ENCODE assay signal across 16 cellular contexts in genomic region chr5:111914957-111915356, GRCh38.
"Had no signal": no experiment of that assay in that cellular context is flagged by ENCODE, and none has a peak within 500 bp of the region (broad histone marks: within the 10 kb centered on the region; RNA-seq: fewer than 3 reads in every experiment).

No MANE protein-coding gene starts in this region.

- H3K27ac Mint-ChIP-seq: naive B cell; stimulated activated effector memory CD8-positive, alpha-beta T cell treated with anti-CD3 and anti-CD28 coated beads, Interleukin-12 subunit alpha, Interleukin-12 subunit beta, amount 100 ng/mL, for 72 hours had no signal

- H3K27me3 Mint-ChIP-seq: naive B cell had no signal

- H3K4me3 Mint-ChIP-seq: naive B cell; stimulated activated effector memory CD8-positive, alpha-beta T cell treated with anti-CD3 and anti-CD28 coated beads, Interleukin-12 subunit alpha, Interleukin-12 subunit beta, amount 100 ng/mL, for 72 hours had no signal

- H3K4me1 Mint-ChIP-seq: stimulated activated effector memory CD8-positive, alpha-beta T cell treated with anti-CD3 and anti-CD28 coated beads, Interleukin-12 subunit alpha, Interleukin-12 subunit beta, amount 100 ng/mL, for 72 hours had no signal

- H3K4me3 ChIP-seq: thoracic aorta had no signal

- H3K27ac ChIP-seq: neutrophil, thoracic aorta had no signal

- FAIRE-seq: endothelial cell of umbilical vein, frontal cortex had no signal

- H3K36me3 Mint-ChIP-seq: naive B cell; stimulated activated effector memory CD8-positive, alpha-beta T cell treated with anti-CD3 and anti-CD28 coated beads, Interleukin-12 subunit alpha, Interleukin-12 subunit beta, amount 100 ng/mL, for 72 hours had no signal

- H3K27me3 ChIP-seq: neutrophil had no signal

- ATAC-seq: left lobe of liver; stimulated activated effector memory CD8-positive, alpha-beta T cell treated with anti-CD3 and anti-CD28 coated beads, Interleukin-12 subunit alpha, Interleukin-12 subunit beta, amount 100 ng/mL, for 72 hours had no signal

- DNase-seq: activated CD4-positive, alpha-beta T cell treated with anti-CD3 and anti-CD28 coated beads, Interleukin-2, amount 50 U/mL, for 4 hours; activated CD4-positive, CD25-positive, alpha-beta regulatory T cell treated with anti-CD3 and anti-CD28 coated beads, Interleukin-2, amount 50 U/mL, for 72 hours; activated naive CD4-positive, alpha-beta T cell treated with Interleukin-2 at 50 U/mL for 16 hours; activated T-cell treated with anti-CD3 and anti-CD28 coated beads for 4 hours; anterior cingulate cortex; cerebellar nuclear complex; effector CD8-positive, alpha-beta T cell; head of caudate nucleus; naive B cell; stimulated activated CD4-positive, alpha-beta T cell treated with anti-CD3 and anti-CD28 coated beads, Interleukin-12 subunit alpha, Interleukin-12 subunit beta, amount 100 ng/mL, for 4 hours had no signal

- H3K36me3 ChIP-seq: neutrophil, thoracic aorta had no signal

- H3K9me3 ChIP-seq: neutrophil, thoracic aorta had no signal
